ENCODE assay signal across 1 cellular context in the genomic region with DNA sequence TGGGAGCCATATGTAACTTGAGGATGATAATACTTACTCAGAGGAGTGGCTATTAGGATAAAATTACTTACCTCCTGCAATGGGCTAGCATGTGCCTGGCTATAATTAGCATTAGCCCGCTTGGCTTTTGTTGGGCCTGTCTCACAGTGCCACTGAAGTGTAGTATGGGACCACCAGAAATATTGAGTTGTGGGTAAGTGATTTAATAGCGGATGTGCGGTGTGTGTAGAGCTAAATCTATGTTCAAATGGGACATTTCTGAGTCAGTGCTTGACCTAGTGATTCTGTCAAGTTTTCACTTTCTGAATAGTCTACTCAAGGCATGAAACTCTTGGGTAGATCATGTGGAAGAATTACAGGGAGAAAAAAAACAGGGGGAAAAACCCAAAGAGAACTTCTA.
TF ChIP-seq lines count a peak whose summit lies in the region.

No MANE protein-coding gene starts in this region.

TF ChIP-seq in GM12878, 131 proteins besides CTCF, POLR2A, EP300 and RAD21 (continued from another document):
- no peak for TF ChIP-seq ELK1 (IDR thresholded peaks at IDR 0.05; ENCODE audit: low read depth, low read length)
- TF ChIP-seq LARP7 (IDR thresholded peaks at IDR 0.05) = no peak
- TF ChIP-seq MEF2A (IDR thresholded peaks at IDR 0.05; ENCODE audit: insufficient read depth, low read depth, low read length) = peak; percentile 69
- peak; percentile 93 for TF ChIP-seq RUNX3 (IDR thresholded peaks at IDR 0.05; ENCODE audit: low read length)
- TF ChIP-seq KDM1A (IDR thresholded peaks at IDR 0.05; ENCODE audit: borderline replicate concordance) = no peak
- no peak for TF ChIP-seq PML (IDR thresholded peaks at IDR 0.05; ENCODE audit: low read length)
- TF ChIP-seq ASH2L (IDR thresholded peaks at IDR 0.05; ENCODE audit: borderline replicate concordance, low read depth) = no peak
- TF ChIP-seq, protein P1, sequence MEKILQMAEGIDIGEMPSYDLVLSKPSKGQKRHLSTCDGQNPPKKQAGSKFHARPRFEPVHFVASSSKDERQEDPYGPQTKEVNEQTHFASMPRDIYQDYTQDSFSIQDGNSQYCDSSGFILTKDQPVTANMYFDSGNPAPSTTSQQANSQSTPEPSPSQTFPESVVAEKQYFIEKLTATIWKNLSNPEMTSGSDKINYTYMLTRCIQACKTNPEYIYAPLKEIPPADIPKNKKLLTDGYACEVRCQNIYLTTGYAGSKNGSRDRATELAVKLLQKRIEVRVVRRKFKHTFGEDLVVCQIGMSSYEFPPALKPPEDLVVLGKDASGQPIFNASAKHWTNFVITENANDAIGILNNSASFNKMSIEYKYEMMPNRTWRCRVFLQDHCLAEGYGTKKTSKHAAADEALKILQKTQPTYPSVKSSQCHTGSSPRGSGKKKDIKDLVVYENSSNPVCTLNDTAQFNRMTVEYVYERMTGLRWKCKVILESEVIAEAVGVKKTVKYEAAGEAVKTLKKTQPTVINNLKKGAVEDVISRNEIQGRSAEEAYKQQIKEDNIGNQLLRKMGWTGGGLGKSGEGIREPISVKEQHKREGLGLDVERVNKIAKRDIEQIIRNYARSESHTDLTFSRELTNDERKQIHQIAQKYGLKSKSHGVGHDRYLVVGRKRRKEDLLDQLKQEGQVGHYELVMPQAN (conservative IDR thresholded peaks at IDR 0.05) = no peak
- peak; percentile 69 for TF ChIP-seq MTA2 (IDR thresholded peaks at IDR 0.05; ENCODE audit: low read depth)
- no peak for TF ChIP-seq TCF12 (IDR thresholded peaks at IDR 0.05; ENCODE audit: low read depth, low read length)
- TF ChIP-seq CBX5 (IDR thresholded peaks at IDR 0.05; ENCODE audit: low read depth) = 0 out of 2 replicates have a peak, but pooled peaks have one; percentile 52
- peak; percentile 52 for TF ChIP-seq NR2F1 (conservative IDR thresholded peaks at IDR 0.05)
- peak; percentile 43; the same call in 1 of the 2 replicates for TF ChIP-seq CREB1 (IDR thresholded peaks at IDR 0.05; ENCODE audit: low read depth)
- TF ChIP-seq, protein P2, sequence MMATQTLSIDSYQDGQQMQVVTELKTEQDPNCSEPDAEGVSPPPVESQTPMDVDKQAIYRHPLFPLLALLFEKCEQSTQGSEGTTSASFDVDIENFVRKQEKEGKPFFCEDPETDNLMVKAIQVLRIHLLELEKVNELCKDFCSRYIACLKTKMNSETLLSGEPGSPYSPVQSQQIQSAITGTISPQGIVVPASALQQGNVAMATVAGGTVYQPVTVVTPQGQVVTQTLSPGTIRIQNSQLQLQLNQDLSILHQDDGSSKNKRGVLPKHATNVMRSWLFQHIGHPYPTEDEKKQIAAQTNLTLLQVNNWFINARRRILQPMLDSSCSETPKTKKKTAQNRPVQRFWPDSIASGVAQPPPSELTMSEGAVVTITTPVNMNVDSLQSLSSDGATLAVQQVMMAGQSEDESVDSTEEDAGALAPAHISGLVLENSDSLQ (IDR thresholded peaks at IDR 0.05) = no peak
- TF ChIP-seq ATF7 (IDR thresholded peaks at IDR 0.05; ENCODE audit: low read depth) = peak; percentile 38; the same call in 1 of the 2 replicates
- no peak for TF ChIP-seq ZNF622 (IDR thresholded peaks at IDR 0.05)
- no peak for TF ChIP-seq SP1 (IDR thresholded peaks at IDR 0.05; ENCODE audit: low read depth, low read length)
- TF ChIP-seq, protein P3, sequence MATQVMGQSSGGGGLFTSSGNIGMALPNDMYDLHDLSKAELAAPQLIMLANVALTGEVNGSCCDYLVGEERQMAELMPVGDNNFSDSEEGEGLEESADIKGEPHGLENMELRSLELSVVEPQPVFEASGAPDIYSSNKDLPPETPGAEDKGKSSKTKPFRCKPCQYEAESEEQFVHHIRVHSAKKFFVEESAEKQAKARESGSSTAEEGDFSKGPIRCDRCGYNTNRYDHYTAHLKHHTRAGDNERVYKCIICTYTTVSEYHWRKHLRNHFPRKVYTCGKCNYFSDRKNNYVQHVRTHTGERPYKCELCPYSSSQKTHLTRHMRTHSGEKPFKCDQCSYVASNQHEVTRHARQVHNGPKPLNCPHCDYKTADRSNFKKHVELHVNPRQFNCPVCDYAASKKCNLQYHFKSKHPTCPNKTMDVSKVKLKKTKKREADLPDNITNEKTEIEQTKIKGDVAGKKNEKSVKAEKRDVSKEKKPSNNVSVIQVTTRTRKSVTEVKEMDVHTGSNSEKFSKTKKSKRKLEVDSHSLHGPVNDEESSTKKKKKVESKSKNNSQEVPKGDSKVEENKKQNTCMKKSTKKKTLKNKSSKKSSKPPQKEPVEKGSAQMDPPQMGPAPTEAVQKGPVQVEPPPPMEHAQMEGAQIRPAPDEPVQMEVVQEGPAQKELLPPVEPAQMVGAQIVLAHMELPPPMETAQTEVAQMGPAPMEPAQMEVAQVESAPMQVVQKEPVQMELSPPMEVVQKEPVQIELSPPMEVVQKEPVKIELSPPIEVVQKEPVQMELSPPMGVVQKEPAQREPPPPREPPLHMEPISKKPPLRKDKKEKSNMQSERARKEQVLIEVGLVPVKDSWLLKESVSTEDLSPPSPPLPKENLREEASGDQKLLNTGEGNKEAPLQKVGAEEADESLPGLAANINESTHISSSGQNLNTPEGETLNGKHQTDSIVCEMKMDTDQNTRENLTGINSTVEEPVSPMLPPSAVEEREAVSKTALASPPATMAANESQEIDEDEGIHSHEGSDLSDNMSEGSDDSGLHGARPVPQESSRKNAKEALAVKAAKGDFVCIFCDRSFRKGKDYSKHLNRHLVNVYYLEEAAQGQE (IDR thresholded peaks at IDR 0.05; ENCODE audit: low read depth, low read length) = no peak
- TF ChIP-seq SREBF2 (IDR thresholded peaks at IDR 0.05; ENCODE audit: low read length) = no peak
- peak; percentile 65 to 67; a peak in 3 of 4 replicates for TF ChIP-seq IKZF2 (IDR thresholded peaks at IDR 0.05)
- TF ChIP-seq WRNIP1 (IDR thresholded peaks at IDR 0.05; ENCODE audit: borderline replicate concordance, low read depth, low read length) = no peak
- peak; percentile 59 for TF ChIP-seq BCL11A (IDR thresholded peaks at IDR 0.05; ENCODE audit: low read depth, low read length)
- no peak for TF ChIP-seq CHD4 (IDR thresholded peaks at IDR 0.05)
- TF ChIP-seq ZBTB33 (IDR thresholded peaks at IDR 0.05) = no peak
- TF ChIP-seq DPF2 (IDR thresholded peaks at IDR 0.05) = 0 out of 2 replicates have a peak, but pooled peaks have one; percentile 35
- TF ChIP-seq, protein P4, sequence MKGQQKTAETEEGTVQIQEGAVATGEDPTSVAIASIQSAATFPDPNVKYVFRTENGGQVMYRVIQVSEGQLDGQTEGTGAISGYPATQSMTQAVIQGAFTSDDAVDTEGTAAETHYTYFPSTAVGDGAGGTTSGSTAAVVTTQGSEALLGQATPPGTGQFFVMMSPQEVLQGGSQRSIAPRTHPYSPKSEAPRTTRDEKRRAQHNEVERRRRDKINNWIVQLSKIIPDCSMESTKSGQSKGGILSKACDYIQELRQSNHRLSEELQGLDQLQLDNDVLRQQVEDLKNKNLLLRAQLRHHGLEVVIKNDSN (IDR thresholded peaks at IDR 0.05; ENCODE audit: borderline replicate concordance, extremely low read length, insufficient read depth, low read depth, low read length) = no peak
- TF ChIP-seq HSF1 (IDR thresholded peaks at IDR 0.05; ENCODE audit: low read depth, low read length) = no peak
- TF ChIP-seq NFIC (IDR thresholded peaks at IDR 0.05; ENCODE audit: low read depth, low read length) = peak; percentile 80; the same call in 1 of the 2 replicates
- no peak for TF ChIP-seq EGR1 (IDR thresholded peaks at IDR 0.05; ENCODE audit: borderline replicate concordance in 1 of 2, low read depth in 2 of 2, low read length in 2 of 2)
- no peak for TF ChIP-seq MYB (IDR thresholded peaks at IDR 0.05; ENCODE audit: borderline replicate concordance, low read depth, low read length)
- TF ChIP-seq CREM (IDR thresholded peaks at IDR 0.05; ENCODE audit: low read depth) = peak; percentile 48; the same call in 1 of the 2 replicates
- no peak for TF ChIP-seq NFXL1 (IDR thresholded peaks at IDR 0.05; ENCODE audit: borderline replicate concordance)
- peak; percentile 36; the same call in 1 of the 2 replicates for TF ChIP-seq CBFB (IDR thresholded peaks at IDR 0.05; ENCODE audit: low read depth)
- no peak for TF ChIP-seq FOS (IDR thresholded peaks at IDR 0.05; ENCODE audit: borderline replicate concordance, extremely low read depth, insufficient read length)
- no peak for TF ChIP-seq SUPT20H (IDR thresholded peaks at IDR 0.05; ENCODE audit: borderline replicate concordance, control insufficient read depth, low read depth, low read length)
- TF ChIP-seq ZBTB4 (CRISPR knock-in tag; IDR thresholded peaks at IDR 0.05) = no peak
- peak; percentile 80; the same call in 1 of the 2 replicates for TF ChIP-seq FOXM1 (IDR thresholded peaks at IDR 0.05; ENCODE audit: low read depth, low read length)
- no peak for TF ChIP-seq NR2C2 (IDR thresholded peaks at IDR 0.05; ENCODE audit: borderline replicate concordance, control insufficient read depth, insufficient read length, low read depth)
- TF ChIP-seq CBX3 (IDR thresholded peaks at IDR 0.05; ENCODE audit: borderline replicate concordance, low read depth) = no peak
- no peak for TF ChIP-seq HDAC2 (IDR thresholded peaks at IDR 0.05)
- peak in 1 of 2 experiments; percentile 30; a peak in 1 of 4 replicates for TF ChIP-seq ETV6 (conservative IDR thresholded peaks at IDR 0.05 in 1 of 2, IDR thresholded peaks at IDR 0.05 in 1 of 2; ENCODE audit: borderline replicate concordance in 1 of 2, low read depth in 1 of 2)
- no peak for TF ChIP-seq RFX5 (IDR thresholded peaks at IDR 0.05; ENCODE audit: low read depth, low read length)
- peak; percentile 70 for TF ChIP-seq EED (IDR thresholded peaks at IDR 0.05; ENCODE audit: low read depth)
- TF ChIP-seq SREBF1 (IDR thresholded peaks at IDR 0.05; ENCODE audit: low read length) = no peak
- TF ChIP-seq SIN3A (IDR thresholded peaks at IDR 0.05; ENCODE audit: low read depth, low read length) = no peak
- peak; percentile 62; the same call in 1 of the 2 replicates for TF ChIP-seq MTA3 (IDR thresholded peaks at IDR 0.05; ENCODE audit: borderline replicate concordance, low read length)
